1 cellular context compared by ENCODE assay signal in genomic region chr3:36796896-36797295, GRCh38.
TF ChIP-seq lines count a peak whose summit lies in the region.

No MANE protein-coding gene starts in this region.

TF ChIP-seq in IMR-90, 13 proteins besides CTCF, POLR2A, EP300 and RAD21 (continued from another document):
- TF ChIP-seq USF2 (IDR thresholded peaks at IDR 0.05; ENCODE audit: low read depth, low read length) = no peak
